17 cellular contexts compared by ENCODE assay signal in the genomic region with DNA sequence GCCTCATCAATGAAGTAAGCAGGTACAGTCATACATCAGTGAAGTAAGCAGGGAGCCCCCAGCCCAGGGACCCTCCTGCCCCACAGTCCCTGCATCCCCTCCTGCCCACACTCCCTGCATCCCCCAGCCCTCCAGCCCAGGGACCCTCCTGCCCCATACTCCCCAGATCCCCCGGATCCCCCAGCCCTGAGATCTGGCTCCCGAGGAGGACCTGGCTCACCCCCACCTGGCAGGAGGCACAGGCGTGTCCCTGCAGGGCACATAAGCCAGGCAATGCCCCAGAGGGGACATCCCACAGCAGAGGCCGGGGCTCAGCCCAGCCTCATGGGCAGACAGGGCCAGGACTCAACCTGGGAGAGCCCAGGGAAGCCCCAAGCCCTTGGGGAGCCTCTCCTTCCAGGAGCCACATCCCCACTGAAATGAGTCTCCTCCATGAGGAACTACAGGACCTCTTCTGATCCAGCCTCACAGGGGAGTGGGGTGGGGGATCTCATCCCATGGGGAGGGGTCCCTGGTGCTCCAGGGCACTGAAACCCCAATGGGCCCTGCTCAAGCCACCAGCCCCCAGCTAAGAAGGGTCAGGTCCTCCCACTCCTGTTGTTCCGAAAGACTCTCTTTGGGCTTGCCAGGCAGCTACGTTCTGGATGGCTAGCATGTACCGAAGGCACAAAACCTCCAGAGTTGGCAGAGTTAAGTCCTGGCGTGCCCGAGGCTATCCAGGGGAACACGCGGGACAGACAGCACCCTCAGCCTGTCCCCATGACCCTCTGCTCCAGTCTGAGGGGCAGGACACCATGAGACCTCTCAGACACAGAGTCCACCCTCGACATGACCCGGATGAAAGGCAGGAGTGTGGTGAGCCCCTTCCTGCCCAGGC. TPM values are rescaled to one million over a fixed set of nuclear protein-coding genes. Genes with fewer than 3 reads are reported as not detected.
A peak's percentile ranks its signal among the peaks of the same experiment; 100 is the strongest.
DNase-seq lines count a peak whose midpoint lies in the region; ATAC-seq and TF ChIP-seq lines count a peak whose summit lies in the region.
"Had no signal": no experiment of that assay in that cellular context is flagged by ENCODE, and none has a peak within 500 bp of the region (broad histone marks: within the 10 kb centered on the region; RNA-seq: fewer than 3 reads in every experiment).

No MANE protein-coding gene starts in this region.

- no peak overlapping the region for H2BK5ac ChIP-seq in IMR-90 (ENCODE audit: low read depth, low read length, poor library complexity, severe bottlenecking)

- no peak for TF ChIP-seq CTCF in IMR-90 (conservative IDR thresholded peaks at IDR 0.05; ENCODE audit: low read depth, low read length)
- TF ChIP-seq CTCF in osteoblast (IDR thresholded peaks at IDR 0.05; ENCODE audit: extremely low read depth, low read depth, low read length), result no peak

- CTCF ChIA-PET in IMR-90 (lab: Yijun Ruan, JAX), result no interaction called here

- H3K9me3 ChIP-seq in IMR-90 (ENCODE audit: control insufficient read depth, insufficient read depth, low read length) (no peaks in the 10 kb centered on the region), osteoblast (ENCODE audit: low read depth, low read length) (no peaks in the 10 kb centered on the region)
- H3K9me3 ChIP-seq: A549, SJCRH30 had no signal

- POLR2A ChIA-PET in IMR-90 (lab: Charles Lee; ENCODE audit: unreplicated experiment), result no interaction called here

- in situ Hi-C loops in IMR-90 (cut with MboI; ENCODE audit: low sequenced_read_pairs), result no loop called here

- no peak for TF ChIP-seq POLR2A in IMR-90 (IDR thresholded peaks at IDR 0.05; ENCODE audit: low read depth, low read length)

- no peak for ATAC-seq in left cardiac atrium
- ATAC-seq in IMR-90 (ENCODE audit: low read depth), result no peak
- ATAC-seq in HG02870 (IDR thresholded peaks at IDR 0.05; ENCODE audit: unreplicated experiment), result no peak
- ATAC-seq: A549 had no signal

- WGBS in IMR-90 (ENCODE audit: extremely low coverage in 2 of 2, insufficient read length in 1 of 2), 2 experiments, result 59% methylated on average over 7 of the region's 13 CpGs; no CpG with 5 or more reads in 1 of the 2 experiments

- dilution Hi-C loops in IMR-90 (cut with HindIII; ENCODE audit: low sequenced_read_pairs, unreplicated experiment), result no loop called here

- no peak overlapping the region for H2BK120ac ChIP-seq in IMR-90 (ENCODE audit: low read depth, low read length)

- H3K4me3 ChIP-seq in IMR-90 (ENCODE audit: insufficient read depth, low read depth, low read length) (no peak overlapping the region), osteoblast (ENCODE audit: insufficient read depth, low read length) (no peak overlapping the region)
- H3K4me3 ChIP-seq: A549, SJCRH30 had no signal

- no peak for TF ChIP-seq RAD21 in IMR-90 (IDR thresholded peaks at IDR 0.05; ENCODE audit: low read length)

- no peak overlapping the region for H3K23ac ChIP-seq in IMR-90 (ENCODE audit: low read depth, low read length)

- no peak overlapping the region for H3K4me2 ChIP-seq in IMR-90 (ENCODE audit: low read depth, low read length)
- no peak overlapping the region for H3K4me2 ChIP-seq in osteoblast (ENCODE audit: insufficient read depth, low read length)
- H3K4me2 ChIP-seq: A549 had no signal

- H2BK15ac ChIP-seq in IMR-90 (ENCODE audit: low read depth, low read length), result no peak overlapping the region

- H4K20me1 ChIP-seq in IMR-90 (ENCODE audit: insufficient read depth, low read length) (no peaks in the 10 kb centered on the region), osteoblast (ENCODE audit: insufficient read depth, low read length) (no peaks in the 10 kb centered on the region)

- H3K27me3 ChIP-seq in IMR-90 (ENCODE audit: control insufficient read depth, insufficient read depth, low read length) (peaks cover 8% of the 10 kb centered on the region; the same call in 1 of the 2 replicates), osteoblast (ENCODE audit: insufficient read depth, low read length) (no peaks in the 10 kb centered on the region)

- H2AK5ac ChIP-seq in IMR-90 (ENCODE audit: low read depth, low read length), result no peak overlapping the region; the same call in 1 of the 2 replicates

- no peak overlapping the region for H2BK20ac ChIP-seq in IMR-90 (ENCODE audit: low read depth, low read length)

- no peak overlapping the region for H3K18ac ChIP-seq in IMR-90 (ENCODE audit: low read depth, low read length)

- H3K4me1 ChIP-seq in IMR-90 (ENCODE audit: control insufficient read depth, insufficient read depth, low read length), result no peaks in the 10 kb centered on the region
- no peaks in the 10 kb centered on the region for H3K4me1 ChIP-seq in osteoblast (ENCODE audit: insufficient read depth, low read length)
- H3K4me1 ChIP-seq: A549 had no signal

- H2AFZ ChIP-seq in IMR-90 (replicated peaks; ENCODE audit: low read length, poor library complexity) (peak overlapping the region; percentile 32), osteoblast (ENCODE audit: low read length) (no peak overlapping the region)

- H3K79me1 ChIP-seq in IMR-90 (ENCODE audit: low read depth in 1 of 2, low read length in 2 of 2), result no peaks in the 10 kb centered on the region

- intact Hi-C loops in cardiac septum (cut with DNase I) (no loop called here), left cardiac atrium (cut with DNase I) (no loop called here), IMR-90 (cut with micrococcal nuclease) (no loop called here)

- H3K9me1 ChIP-seq in IMR-90 (ENCODE audit: insufficient read depth, low read length), result no peaks in the 10 kb centered on the region

- H3K9ac ChIP-seq in IMR-90 (ENCODE audit: low read depth, low read length), result no peak overlapping the region

- no peak overlapping the region for H3K27ac ChIP-seq in IMR-90 (ENCODE audit: insufficient read depth, low read length)
- no peak overlapping the region for H3K27ac ChIP-seq in osteoblast (ENCODE audit: low read depth, low read length)
- H3K27ac ChIP-seq: A549, SJCRH30 had no signal

- no peak overlapping the region for H2AK9ac ChIP-seq in IMR-90 (replicated peaks; ENCODE audit: low read depth, low read length, poor library complexity)

- H3K4ac ChIP-seq in IMR-90 (ENCODE audit: low read depth, low read length), result no peak overlapping the region

- no peak overlapping the region for H3K14ac ChIP-seq in IMR-90 (replicated peaks; ENCODE audit: low read depth, low read length)

- BruUV-seq in IMR-90 (replicated peaks; lab: Mats Ljungman, UMichigan), result no TSS peak

- H3K79me2 ChIP-seq in osteoblast (ENCODE audit: insufficient read depth, low read length), result no peaks in the 10 kb centered on the region

- H3K36me3 ChIP-seq in IMR-90 (ENCODE audit: control insufficient read depth, insufficient read depth, low read length) (no peaks in the 10 kb centered on the region), osteoblast (ENCODE audit: insufficient read depth, low read length) (no peaks in the 10 kb centered on the region)
- H3K36me3 ChIP-seq: SJCRH30 had no signal

- no peak overlapping the region for H3K56ac ChIP-seq in IMR-90 (ENCODE audit: extremely low read depth, insufficient read depth, low read length)

- no peak overlapping the region for H4K8ac ChIP-seq in IMR-90 (ENCODE audit: low read depth in 2 of 2, low read length in 2 of 2)

- DNase-seq in cardiac septum (ENCODE audit: low spot score) (peak; percentile 57), left cardiac atrium (no peak), IMR-90 (no peak), osteoblast (ENCODE audit: insufficient read length, low spot score, missing footprints) (peak; percentile 65), hippocampal formation (lab: John Stamatoyannopoulos, UW) (no peak)
- no peak for DNase-seq in stimulated activated CD4-positive, alpha-beta T cell treated with anti-CD3 and anti-CD28 coated beads, Interleukin-4, amount 100 ng/mL, for 24 hours
- DNase-seq: Karpas-422, MV-4-11, NCI-H1694 treated with DMSO at 0.1 percent for 48 hours, NCI-H2081 treated with DMSO at 0.1 percent for 48 hours, NCI-H2171 treated with DMSO at 0.1 percent for 48 hours, NCI-H446 treated with DMSO at 0.1 percent for 48 hours, NCI-H526 treated with DMSO at 0.1 percent for 48 hours, OCI-M1, SJCRH30 had no signal

- H4K5ac ChIP-seq in IMR-90 (ENCODE audit: low read depth, low read length), result no peak overlapping the region

- H4K91ac ChIP-seq in IMR-90 (ENCODE audit: insufficient read depth, low read depth, low read length), result no peak overlapping the region

TF ChIP-seq in IMR-90, 13 proteins besides CTCF, POLR2A, EP300 and RAD21:
- TF ChIP-seq SMC3 (IDR thresholded peaks at IDR 0.05; ENCODE audit: low read depth, low read length) (no peak), MAZ (IDR thresholded peaks at IDR 0.05; ENCODE audit: borderline replicate concordance, low read depth, low read length) (no peak), MAFK (IDR thresholded peaks at IDR 0.05; ENCODE audit: low read depth, low read length) (no peak)
TF ChIP-seq in IMR-90: peak in this region for 0.

RNA-seq across cellular contexts. Expression of a gene that starts 53.4 kb away (rescaled TPM):
- total RNA-seq in cardiac septum (95.4 TPM), left cardiac atrium (100 to 1,000 TPM; 183 to 310 TPM), IMR-90 (2012; rRNA removed) (1,075 and 1,562 TPM in 2 replicates), osteoblast (1,233 and 1,325 TPM in 2 replicates)
- 1,160 and 1,218 TPM in 2 replicates for polyA plus RNA-seq in IMR-90 (2012; rRNA removed)
- polyA plus RNA-seq in IMR-90 (2012; cell fraction: cytosol; rRNA removed), result 1,916 and 2,081 TPM in 2 replicates
- 535 and 1,052 TPM in 2 replicates for polyA plus RNA-seq in IMR-90 (2012; cell fraction: nucleus; rRNA removed; ENCODE audit: low replicate concordance)

Comparison
In these comparisons a context has a peak if more than half of its experiments do, and no peak if none do; other contexts are left out.
1. DNase-seq: peak in cardiac septum (single experiment) and osteoblast (single experiment); none in left cardiac atrium (single experiment), IMR-90 (single experiment), hippocampal formation (0 of 2) and stimulated activated CD4-positive, alpha-beta T cell treated with anti-CD3 and anti-CD28 coated beads, Interleukin-4, amount 100 ng/mL, for 24 hours (single experiment).